ENCODE assay signal across 8 cellular contexts in genomic region chr19:10112895-10113591, GRCh38. TPM values are rescaled to one million over a fixed set of nuclear protein-coding genes. Genes with fewer than 3 reads are reported as not detected.
DNase-seq lines count a peak whose midpoint lies in the region; ATAC-seq and TF ChIP-seq lines count a peak whose summit lies in the region.

No MANE protein-coding gene starts in this region.

- H3K4me1 ChIP-seq in naive thymus-derived CD4-positive, alpha-beta T cell (ENCODE audit: control insufficient read depth in 2 of 2, insufficient read depth in 2 of 2, low read length in 2 of 2) = peaks cover 26 to 39% of the 10 kb centered on the region in 2 donors
- H3K4me1 ChIP-seq in aorta (ENCODE audit: control insufficient read depth in 1 of 2, insufficient read depth in 2 of 2, low read length in 2 of 2) = no peaks in the 10 kb centered on the region

- H3K27me3 ChIP-seq in MG63 (no peaks in the 10 kb centered on the region), aorta (ENCODE audit: control insufficient read depth in 1 of 2, insufficient read depth in 2 of 2, low read length in 1 of 2) (no peaks in the 10 kb centered on the region)
- no peaks in the 10 kb centered on the region for H3K27me3 ChIP-seq in naive thymus-derived CD4-positive, alpha-beta T cell (ENCODE audit: control insufficient read depth in 2 of 2, insufficient read depth in 2 of 2, low read length in 2 of 2)

- peak overlapping the region in 1 of 2 donors; percentile 2 for H3K27ac ChIP-seq in coronary artery
- peak overlapping the region; percentile 60 for H3K27ac ChIP-seq in naive thymus-derived CD4-positive, alpha-beta T cell (ENCODE audit: low read depth, low read length)
- no peak overlapping the region for H3K27ac ChIP-seq in aorta (ENCODE audit: low read depth in 1 of 2, low read length in 2 of 2)

- CTCF ChIA-PET in activated CD4-positive, alpha-beta T cell treated with anti-CD3 and anti-CD28 coated beads for 36 hours (lab: Charles Lee) = interaction anchor here (0.6 to 2.2 kb wide), 9 partner anchors 9 to 213 kb away, joined by 3 to 9 read pairs (median 3); partner anchors contain the start of gene ANGPTL6
- CTCF ChIA-PET in naive thymus-derived CD4-positive, alpha-beta T cell (lab: Charles Lee) = interaction anchor here (0.6 to 1.3 kb wide), 5 partner anchors 9 to 182 kb away, joined by 3 to 5 read pairs (median 3); no protein-coding TSS in a partner anchor

- peak overlapping the region; percentile 68 for H3K4me3 Mint-ChIP-seq in activated CD4-positive, alpha-beta T cell treated with anti-CD3 and anti-CD28 coated beads for 36 hours
- H3K4me3 Mint-ChIP-seq in naive thymus-derived CD4-positive, alpha-beta T cell = peak overlapping the region in 9 of 10 donors; percentile 15 to 75 (median 50)

- H3K4me3 ChIP-seq in MG63 = no peak overlapping the region
- H3K4me3 ChIP-seq in coronary artery = no peak overlapping the region
- peak overlapping the region; percentile 33 for H3K4me3 ChIP-seq in naive thymus-derived CD4-positive, alpha-beta T cell (ENCODE audit: low read length)
- H3K4me3 ChIP-seq in aorta (ENCODE audit: low read length in 2 of 2) = no peak overlapping the region

- peak; percentile 50 for ATAC-seq in activated CD4-positive, alpha-beta T cell treated with anti-CD3 and anti-CD28 coated beads for 36 hours
- peak; percentile 65 for ATAC-seq in naive thymus-derived CD4-positive, alpha-beta T cell
- ATAC-seq in aorta (ENCODE audit: low FRiP score) = no peak

- POLR2A ChIA-PET in activated CD4-positive, alpha-beta T cell treated with anti-CD3 and anti-CD28 coated beads for 36 hours (lab: Charles Lee) = interaction anchor here (1.0 kb wide), 1 partner anchor 17 kb away, joined by 3 read pairs; no protein-coding TSS in a partner anchor
- POLR2A ChIA-PET in naive thymus-derived CD4-positive, alpha-beta T cell (lab: Charles Lee) = interaction anchor here (0.5 to 2.7 kb wide), 6 partner anchors 13 to 264 kb away, joined by 3 to 12 read pairs (median 4); no protein-coding TSS in a partner anchor

- 20 to 23% methylated on average over 25 of the region's 25 CpGs for WGBS in aorta, 2 donors

- peaks cover 59% of the 10 kb centered on the region for H3K4me1 Mint-ChIP-seq in activated CD4-positive, alpha-beta T cell treated with anti-CD3 and anti-CD28 coated beads for 36 hours
- H3K4me1 Mint-ChIP-seq in naive thymus-derived CD4-positive, alpha-beta T cell = peaks cover 0 to 43% (median 34%) of the 10 kb centered on the region in 7 donors

- H3K36me3 ChIP-seq in MG63 = peaks cover 87% of the 10 kb centered on the region
- H3K36me3 ChIP-seq in naive thymus-derived CD4-positive, alpha-beta T cell (ENCODE audit: control insufficient read depth in 2 of 3, insufficient read depth in 3 of 3, low read length in 3 of 3) = peaks cover 34 to 80% (median 34%) of the 10 kb centered on the region in 3 experiments
- H3K36me3 ChIP-seq in aorta (ENCODE audit: control insufficient read depth in 1 of 2, insufficient read depth in 2 of 2, low read length in 1 of 2) = peaks cover 0 to 6% of the 10 kb centered on the region in 2 donors

- no peaks in the 10 kb centered on the region for H3K9me3 ChIP-seq in MG63
- no peaks in the 10 kb centered on the region for H3K9me3 ChIP-seq in naive thymus-derived CD4-positive, alpha-beta T cell (ENCODE audit: control insufficient read depth in 2 of 3, low read length in 3 of 3)
- H3K9me3 ChIP-seq in aorta (ENCODE audit: control insufficient read depth, low read length) = no peaks in the 10 kb centered on the region

- intact Hi-C loops in activated CD4-positive, alpha-beta T cell treated with anti-CD3 and anti-CD28 coated beads for 36 hours (cut with DNase I, micrococcal nuclease) = loop anchor here (1.0 to 2.0 kb wide), 3 partner anchors 14 to 178 kb away; no protein-coding TSS in a partner anchor
- intact Hi-C loops in naive thymus-derived CD4-positive, alpha-beta T cell (cut with micrococcal nuclease) = loop anchor here (1.0 to 5.0 kb wide), 4 partner anchors 14 to 182 kb away; no protein-coding TSS in a partner anchor
- intact Hi-C loops in aorta (cut with DNase I) = loop anchor here in 1 of 2 donors (10.0 kb wide), 1 partner anchor 178 kb away; the partner anchor contains the start of gene OLFM2

- H3K27me3 Mint-ChIP-seq in activated CD4-positive, alpha-beta T cell treated with anti-CD3 and anti-CD28 coated beads for 36 hours = no peaks in the 10 kb centered on the region
- H3K27me3 Mint-ChIP-seq in naive thymus-derived CD4-positive, alpha-beta T cell = no peaks in the 10 kb centered on the region

- peak; percentile 25 for DNase-seq in GF-D8 (lab: John Stamatoyannopoulos, UW)
- DNase-seq in MG63 = peak; percentile 79
- DNase-seq in activated CD4-positive, alpha-beta T cell treated with anti-CD3 and anti-CD28 coated beads for 36 hours = peak; percentile 83
- DNase-seq in coronary artery (ENCODE audit: low spot score) = no peak
- peak; percentile 30 to 72 (median 52) for DNase-seq in naive thymus-derived CD4-positive, alpha-beta T cell
- peak; percentile 65 to 87 for DNase-seq in aorta
- DNase-seq in cerebellar nuclear complex (lab: John Stamatoyannopoulos, UW) = no peak
- DNase-seq in A172 (ENCODE audit: low spot score) = no peak

- peaks cover 79% of the 10 kb centered on the region for H3K36me3 Mint-ChIP-seq in activated CD4-positive, alpha-beta T cell treated with anti-CD3 and anti-CD28 coated beads for 36 hours (ENCODE audit: low read depth)
- H3K36me3 Mint-ChIP-seq in naive thymus-derived CD4-positive, alpha-beta T cell = peaks cover 0 to 27% (median 12%) of the 10 kb centered on the region in 5 donors

- TF ChIP-seq CTCF in coronary artery (IDR thresholded peaks at IDR 0.05) = peak; percentile 36

- H3K9me3 Mint-ChIP-seq in activated CD4-positive, alpha-beta T cell treated with anti-CD3 and anti-CD28 coated beads for 36 hours (ENCODE audit: low read depth) = no peaks in the 10 kb centered on the region
- H3K9me3 Mint-ChIP-seq in naive thymus-derived CD4-positive, alpha-beta T cell = peaks cover 0 to 3% (median 0%) of the 10 kb centered on the region in 11 donors

- H3K27ac Mint-ChIP-seq in activated CD4-positive, alpha-beta T cell treated with anti-CD3 and anti-CD28 coated beads for 36 hours = peak overlapping the region; percentile 90
- peak overlapping the region; percentile 51 to 92 (median 83) for H3K27ac Mint-ChIP-seq in naive thymus-derived CD4-positive, alpha-beta T cell

RNA-seq across cellular contexts. Expression of gene P2RY11, which starts 1.6 kb away (rescaled TPM):
- total RNA-seq in MG63 (2014; rRNA removed; shearing (Covaris generic); ENCODE audit: low replicate concordance) = 2.0 and 5.9 TPM in 2 replicates
- 10 to 100 TPM; 46.4 to 52.1 TPM for total RNA-seq in activated CD4-positive, alpha-beta T cell treated with anti-CD3 and anti-CD28 coated beads for 36 hours
- total RNA-seq in naive thymus-derived CD4-positive, alpha-beta T cell = 10 to 100 TPM; 41.0 to 89.3 (median 58.9) TPM
- polyA plus RNA-seq in naive thymus-derived CD4-positive, alpha-beta T cell = 1 to 10 TPM; 2.7 to 3.1 TPM
- 10 to 100 TPM in 1 of 2 donors, 1 to 10 TPM in 1; 9.7 to 10.5 TPM for total RNA-seq in aorta
- polyA plus RNA-seq in aorta = 10 to 100 TPM in 1 of 2 donors, 1 to 10 TPM in 1; 5.3 to 16.0 TPM
- 1.5 and 2.9 TPM in 2 replicates for total RNA-seq in A172 (2014; rRNA removed; shearing (Covaris generic))

RNA-seq across cellular contexts. Expression of gene EIF3G, which starts 6.7 kb away (rescaled TPM):
- 677 and 743 TPM in 2 replicates for total RNA-seq in MG63 (2014; rRNA removed; shearing (Covaris generic); ENCODE audit: low replicate concordance)
- total RNA-seq in activated CD4-positive, alpha-beta T cell treated with anti-CD3 and anti-CD28 coated beads for 36 hours = 100 to 1,000 TPM; 230 to 253 TPM
- 100 to 1,000 TPM; 242 to 356 (median 328) TPM for total RNA-seq in naive thymus-derived CD4-positive, alpha-beta T cell
- 100 to 1,000 TPM; 240 to 294 TPM for polyA plus RNA-seq in naive thymus-derived CD4-positive, alpha-beta T cell
- total RNA-seq in aorta = 100 to 1,000 TPM; 143 to 176 TPM
- 100 to 1,000 TPM; 162 to 319 TPM for polyA plus RNA-seq in aorta
- total RNA-seq in A172 (2014; rRNA removed; shearing (Covaris generic)) = 305 and 379 TPM in 2 replicates

RNA-seq across cellular contexts. Expression of gene PPAN, which starts 6.9 kb away (rescaled TPM):
- total RNA-seq in MG63 (2014; rRNA removed; shearing (Covaris generic); ENCODE audit: low replicate concordance) = 128 and 155 TPM in 2 replicates
- 100 to 1,000 TPM; 139 to 149 TPM for total RNA-seq in activated CD4-positive, alpha-beta T cell treated with anti-CD3 and anti-CD28 coated beads for 36 hours
- 100 to 1,000 TPM in 4 of 5 experiments, 10 to 100 TPM in 1; 87.6 to 122 (median 109) TPM for total RNA-seq in naive thymus-derived CD4-positive, alpha-beta T cell
- 10 to 100 TPM; 24.9 to 46.6 TPM for polyA plus RNA-seq in naive thymus-derived CD4-positive, alpha-beta T cell
- total RNA-seq in aorta = 10 to 100 TPM; 24.3 to 30.9 TPM
- polyA plus RNA-seq in aorta = 10 to 100 TPM; 13.1 to 24.7 TPM
- 27.6 and 34.6 TPM in 2 replicates for total RNA-seq in A172 (2014; rRNA removed; shearing (Covaris generic))

RNA-seq across cellular contexts. Expression of gene ANGPTL6, which starts 10.6 kb away (rescaled TPM):
- total RNA-seq in MG63 (2014; rRNA removed; shearing (Covaris generic); ENCODE audit: low replicate concordance) = not detected in 2 replicates
- 10 to 100 TPM; 10.4 to 14.1 TPM for total RNA-seq in activated CD4-positive, alpha-beta T cell treated with anti-CD3 and anti-CD28 coated beads for 36 hours
- 1 to 10 TPM in 3 of 5 experiments, under 1 TPM in 2; 0.68 to 1.7 (median 1.0) TPM for total RNA-seq in naive thymus-derived CD4-positive, alpha-beta T cell
- polyA plus RNA-seq in naive thymus-derived CD4-positive, alpha-beta T cell = under 1 TPM; 0.23 to 0.48 TPM
- total RNA-seq in aorta = under 1 TPM; 0.19 to 0.24 TPM
- under 1 TPM; 0.41 to 0.63 TPM for polyA plus RNA-seq in aorta
- 0.47 and 0.86 TPM in 2 replicates for total RNA-seq in A172 (2014; rRNA removed; shearing (Covaris generic))

RNA-seq across cellular contexts. Expression of gene SHFL, which starts 26.9 kb away (rescaled TPM):
- 22.5 and 28.9 TPM in 2 replicates for total RNA-seq in MG63 (2014; rRNA removed; shearing (Covaris generic); ENCODE audit: low replicate concordance)
- total RNA-seq in activated CD4-positive, alpha-beta T cell treated with anti-CD3 and anti-CD28 coated beads for 36 hours = 10 to 100 TPM; 49.8 to 62.6 TPM
- 100 to 1,000 TPM in 3 of 5 experiments, 10 to 100 TPM in 2; 67.8 to 112 (median 102) TPM for total RNA-seq in naive thymus-derived CD4-positive, alpha-beta T cell
- 10 to 100 TPM; 37.0 to 52.0 TPM for polyA plus RNA-seq in naive thymus-derived CD4-positive, alpha-beta T cell
- 10 to 100 TPM; 32.1 to 50.5 TPM for total RNA-seq in aorta
- polyA plus RNA-seq in aorta = 10 to 100 TPM; 20.3 to 70.2 TPM
- 16.5 and 20.4 TPM in 2 replicates for total RNA-seq in A172 (2014; rRNA removed; shearing (Covaris generic))

Comparison
In these comparisons a context has a peak if more than half of its experiments do, and no peak if none do; other contexts are left out.
1. DNase-seq: peak in GF-D8 (single experiment), MG63 (single experiment), activated CD4-positive, alpha-beta T cell treated with anti-CD3 and anti-CD28 coated beads for 36 hours (single experiment), naive thymus-derived CD4-positive, alpha-beta T cell (9 of 9) and aorta (2 of 2); none in coronary artery (single experiment), cerebellar nuclear complex (0 of 2) and A172 (single experiment).